9 cellular contexts compared by ENCODE assay signal in genomic region chr3:115623414-115623868, GRCh38. TPM values are rescaled to one million over a fixed set of nuclear protein-coding genes. Genes with fewer than 3 reads are reported as not detected.
DNase-seq lines count a peak whose midpoint lies in the region; ATAC-seq and TF ChIP-seq lines count a peak whose summit lies in the region.
"Had no signal": no experiment of that assay in that cellular context is flagged by ENCODE, and none has a peak within 500 bp of the region (broad histone marks: within the 10 kb centered on the region; RNA-seq: fewer than 3 reads in every experiment).

A gene with protein sequence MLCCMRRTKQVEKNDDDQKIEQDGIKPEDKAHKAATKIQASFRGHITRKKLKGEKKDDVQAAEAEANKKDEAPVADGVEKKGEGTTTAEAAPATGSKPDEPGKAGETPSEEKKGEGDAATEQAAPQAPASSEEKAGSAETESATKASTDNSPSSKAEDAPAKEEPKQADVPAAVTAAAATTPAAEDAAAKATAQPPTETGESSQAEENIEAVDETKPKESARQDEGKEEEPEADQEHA (plus strand): TSS chr3:115623510. CDS start chr3:115623690, 180 bp downstream.

- peak; percentile 6 to 7 for DNase-seq in activated CD4-positive, alpha-beta T cell treated with anti-CD3 and anti-CD28 coated beads, Interleukin-2, amount 50 U/mL, for 48 hours
- DNase-seq in activated CD4-positive, alpha-beta T cell treated with anti-CD3 and anti-CD28 coated beads for 4 hours, result no peak
- DNase-seq in RWPE2 (ENCODE audit: low spot score) (no peak), fibroblast of pulmonary artery (ENCODE audit: low read depth) (peak; percentile 81), KG1 (lab: John Stamatoyannopoulos, UW) (no peak)
- no peak for DNase-seq in naive thymus-derived CD4-positive, alpha-beta T cell
- DNase-seq in activated CD4-positive, alpha-beta T cell treated with anti-CD3 and anti-CD28 coated beads, Interleukin-2, amount 10 ng/mL, durations not matched to agents 7 days and 5 days, result no peak

- POLR2A ChIA-PET in naive thymus-derived CD4-positive, alpha-beta T cell (lab: Charles Lee), result no interaction called here
- POLR2A ChIA-PET in activated CD4-positive, alpha-beta T cell treated with anti-CD3 and anti-CD28 coated beads, Interleukin-2, amount 10 ng/mL, durations not matched to agents 7 days and 5 days (lab: Charles Lee), result no interaction called here

- no peaks in the 10 kb centered on the region for H3K36me3 ChIP-seq in RWPE2 (ENCODE audit: low read depth)
- H3K36me3 ChIP-seq in naive thymus-derived CD4-positive, alpha-beta T cell (ENCODE audit: control insufficient read depth in 2 of 3, insufficient read depth in 3 of 3, low read length in 3 of 3), result no peaks in the 10 kb centered on the region

- H3K4me1 ChIP-seq in RWPE2 (ENCODE audit: insufficient read depth, poor library complexity, severe bottlenecking), result no peaks in the 10 kb centered on the region
- no peaks in the 10 kb centered on the region for H3K4me1 ChIP-seq in naive thymus-derived CD4-positive, alpha-beta T cell (ENCODE audit: control insufficient read depth in 2 of 2, insufficient read depth in 2 of 2, low read length in 2 of 2)

- H3K36me3 Mint-ChIP-seq in naive thymus-derived CD4-positive, alpha-beta T cell, result no peaks in the 10 kb centered on the region
- H3K36me3 Mint-ChIP-seq in activated CD4-positive, alpha-beta T cell treated with anti-CD3 and anti-CD28 coated beads, Interleukin-2, amount 10 ng/mL, durations not matched to agents 7 days and 5 days (ENCODE audit: low read depth), result no peaks in the 10 kb centered on the region

- H3K9me3 ChIP-seq in RWPE2 (ENCODE audit: severe bottlenecking), result no peaks in the 10 kb centered on the region
- H3K9me3 ChIP-seq in naive thymus-derived CD4-positive, alpha-beta T cell (ENCODE audit: control insufficient read depth in 2 of 3, low read length in 3 of 3), result no peaks in the 10 kb centered on the region

- intact Hi-C loops in naive thymus-derived CD4-positive, alpha-beta T cell (cut with micrococcal nuclease), result no loop called here

- peaks cover 37 to 52% (median 46%) of the 10 kb centered on the region in 5 donors for H3K27me3 Mint-ChIP-seq in naive thymus-derived CD4-positive, alpha-beta T cell
- peaks cover 42% of the 10 kb centered on the region for H3K27me3 Mint-ChIP-seq in activated CD4-positive, alpha-beta T cell treated with anti-CD3 and anti-CD28 coated beads, Interleukin-2, amount 10 ng/mL, durations not matched to agents 7 days and 5 days

- H3K9me3 Mint-ChIP-seq in naive thymus-derived CD4-positive, alpha-beta T cell, result no peaks in the 10 kb centered on the region
- H3K9me3 Mint-ChIP-seq in activated CD4-positive, alpha-beta T cell treated with anti-CD3 and anti-CD28 coated beads, Interleukin-2, amount 10 ng/mL, durations not matched to agents 7 days and 5 days, result no peaks in the 10 kb centered on the region

- TF ChIP-seq CTCF in RWPE2 (IDR thresholded peaks at IDR 0.05; ENCODE audit: poor library complexity, severe bottlenecking) (no peak), fibroblast of pulmonary artery (IDR thresholded peaks at IDR 0.05; ENCODE audit: low read length, missing control alignments) (no peak)

- H3K27ac ChIP-seq in RWPE2 (ENCODE audit: poor library complexity, severe bottlenecking), result no peak within 1 kb of the TSS
- H3K27ac ChIP-seq in naive thymus-derived CD4-positive, alpha-beta T cell (ENCODE audit: low read depth, low read length), result no peak within 1 kb of the TSS
- H3K27ac ChIP-seq: C4-2B had no signal

- peak within 1 kb of the TSS in 7 of 10 donors; percentile 2 to 54 (median 25) for H3K4me3 Mint-ChIP-seq in naive thymus-derived CD4-positive, alpha-beta T cell
- no peak within 1 kb of the TSS for H3K4me3 Mint-ChIP-seq in activated CD4-positive, alpha-beta T cell treated with anti-CD3 and anti-CD28 coated beads, Interleukin-2, amount 10 ng/mL, durations not matched to agents 7 days and 5 days

- peak; percentile 73 for ATAC-seq in RWPE2 (ENCODE audit: low read depth)
- ATAC-seq in naive thymus-derived CD4-positive, alpha-beta T cell, result peak; percentile 32
- ATAC-seq in GM18873 (IDR thresholded peaks at IDR 0.05; ENCODE audit: low FRiP score, unreplicated experiment), result no peak

- H3K4me3 ChIP-seq in RWPE2 (ENCODE audit: severe bottlenecking), result no peak within 1 kb of the TSS
- peak within 1 kb of the TSS; percentile 55 for H3K4me3 ChIP-seq in fibroblast of pulmonary artery (replicated peaks; ENCODE audit: low read depth, low read length)
- no peak within 1 kb of the TSS for H3K4me3 ChIP-seq in naive thymus-derived CD4-positive, alpha-beta T cell (ENCODE audit: low read length)

- peaks cover 43% of the 10 kb centered on the region for H3K27me3 ChIP-seq in RWPE2 (ENCODE audit: insufficient read depth, poor library complexity, severe bottlenecking)
- peaks cover 0 to 6% of the 10 kb centered on the region in 2 donors for H3K27me3 ChIP-seq in naive thymus-derived CD4-positive, alpha-beta T cell (ENCODE audit: control insufficient read depth in 2 of 2, insufficient read depth in 2 of 2, low read length in 2 of 2)

- CTCF ChIA-PET in naive thymus-derived CD4-positive, alpha-beta T cell (lab: Charles Lee), result no interaction called here
- CTCF ChIA-PET in activated CD4-positive, alpha-beta T cell treated with anti-CD3 and anti-CD28 coated beads, Interleukin-2, amount 10 ng/mL, durations not matched to agents 7 days and 5 days (lab: Charles Lee), result interaction anchor here (0.5 to 0.6 kb wide), 2 partner anchors 12 to 204 kb away, joined by 3 to 5 read pairs; no protein-coding TSS in a partner anchor

- H3K4me1 Mint-ChIP-seq in naive thymus-derived CD4-positive, alpha-beta T cell, result peaks cover 4 to 16% (median 11%) of the 10 kb centered on the region in 7 donors
- H3K4me1 Mint-ChIP-seq in activated CD4-positive, alpha-beta T cell treated with anti-CD3 and anti-CD28 coated beads, Interleukin-2, amount 10 ng/mL, durations not matched to agents 7 days and 5 days, result peaks cover 9% of the 10 kb centered on the region

- peak within 1 kb of the TSS in 1 of 9 donors; percentile 37 for H3K27ac Mint-ChIP-seq in naive thymus-derived CD4-positive, alpha-beta T cell
- H3K27ac Mint-ChIP-seq in activated CD4-positive, alpha-beta T cell treated with anti-CD3 and anti-CD28 coated beads, Interleukin-2, amount 10 ng/mL, durations not matched to agents 7 days and 5 days, result no peak within 1 kb of the TSS

RNA-seq across cellular contexts. Expression of the gene that starts here (rescaled TPM):
- not detected for total RNA-seq in naive thymus-derived CD4-positive, alpha-beta T cell
- not detected for polyA plus RNA-seq in naive thymus-derived CD4-positive, alpha-beta T cell
- not detected for total RNA-seq in activated CD4-positive, alpha-beta T cell treated with anti-CD3 and anti-CD28 coated beads, Interleukin-2, amount 10 ng/mL, durations not matched to agents 7 days and 5 days

Comparison
In these comparisons a context has a peak if more than half of its experiments do, and no peak if none do; other contexts are left out.
1. DNase-seq: peak in activated CD4-positive, alpha-beta T cell treated with anti-CD3 and anti-CD28 coated beads, Interleukin-2, amount 50 U/mL, for 48 hours (2 of 2) and fibroblast of pulmonary artery (single experiment); none in activated CD4-positive, alpha-beta T cell treated with anti-CD3 and anti-CD28 coated beads for 4 hours (0 of 2), RWPE2 (single experiment), naive thymus-derived CD4-positive, alpha-beta T cell (0 of 9), KG1 (single experiment) and activated CD4-positive, alpha-beta T cell treated with anti-CD3 and anti-CD28 coated beads, Interleukin-2, amount 10 ng/mL, durations not matched to agents 7 days and 5 days (single experiment).
2. Peak in ATAC-seq in naive thymus-derived CD4-positive, alpha-beta T cell; RNA of the gene not detected or under 1 TPM.